1 cellular context compared by ENCODE assay signal in the genomic region with DNA sequence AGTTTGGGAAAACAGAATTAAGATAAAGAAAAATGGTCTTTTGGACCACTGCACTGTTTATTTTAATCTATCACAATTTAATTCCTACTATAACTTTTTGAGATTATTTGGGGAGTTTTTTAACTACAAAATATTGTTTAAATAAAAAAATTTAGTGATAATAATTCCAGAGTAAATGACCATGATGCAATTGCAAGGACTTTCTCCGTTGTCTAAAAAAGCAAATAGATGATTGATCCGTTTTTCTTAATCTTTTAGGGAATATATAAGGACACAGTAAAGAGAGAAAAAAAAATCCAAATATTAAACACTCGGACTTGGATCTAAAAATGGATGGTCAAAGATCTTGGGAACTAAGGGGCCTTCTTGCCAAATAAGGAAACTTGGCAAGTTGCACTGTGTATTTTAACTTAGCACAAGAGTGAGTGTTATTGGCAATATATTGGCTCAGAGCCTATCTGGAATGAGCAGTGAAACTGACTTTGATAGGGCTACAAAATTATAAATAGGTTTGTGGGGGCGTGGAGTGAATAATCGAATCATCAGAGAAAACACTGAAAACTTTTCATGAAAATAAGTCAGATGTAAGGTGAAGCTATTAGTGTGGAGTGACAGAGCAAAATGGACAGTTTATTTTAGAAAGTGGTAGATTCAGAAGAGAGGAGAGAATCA.
TF ChIP-seq lines count a peak whose summit lies in the region.

No MANE protein-coding gene starts in this region.

TF ChIP-seq in GM23338, 12 proteins besides CTCF, POLR2A, EP300 and RAD21 (continued from another document):
- TF ChIP-seq, protein P1, sequence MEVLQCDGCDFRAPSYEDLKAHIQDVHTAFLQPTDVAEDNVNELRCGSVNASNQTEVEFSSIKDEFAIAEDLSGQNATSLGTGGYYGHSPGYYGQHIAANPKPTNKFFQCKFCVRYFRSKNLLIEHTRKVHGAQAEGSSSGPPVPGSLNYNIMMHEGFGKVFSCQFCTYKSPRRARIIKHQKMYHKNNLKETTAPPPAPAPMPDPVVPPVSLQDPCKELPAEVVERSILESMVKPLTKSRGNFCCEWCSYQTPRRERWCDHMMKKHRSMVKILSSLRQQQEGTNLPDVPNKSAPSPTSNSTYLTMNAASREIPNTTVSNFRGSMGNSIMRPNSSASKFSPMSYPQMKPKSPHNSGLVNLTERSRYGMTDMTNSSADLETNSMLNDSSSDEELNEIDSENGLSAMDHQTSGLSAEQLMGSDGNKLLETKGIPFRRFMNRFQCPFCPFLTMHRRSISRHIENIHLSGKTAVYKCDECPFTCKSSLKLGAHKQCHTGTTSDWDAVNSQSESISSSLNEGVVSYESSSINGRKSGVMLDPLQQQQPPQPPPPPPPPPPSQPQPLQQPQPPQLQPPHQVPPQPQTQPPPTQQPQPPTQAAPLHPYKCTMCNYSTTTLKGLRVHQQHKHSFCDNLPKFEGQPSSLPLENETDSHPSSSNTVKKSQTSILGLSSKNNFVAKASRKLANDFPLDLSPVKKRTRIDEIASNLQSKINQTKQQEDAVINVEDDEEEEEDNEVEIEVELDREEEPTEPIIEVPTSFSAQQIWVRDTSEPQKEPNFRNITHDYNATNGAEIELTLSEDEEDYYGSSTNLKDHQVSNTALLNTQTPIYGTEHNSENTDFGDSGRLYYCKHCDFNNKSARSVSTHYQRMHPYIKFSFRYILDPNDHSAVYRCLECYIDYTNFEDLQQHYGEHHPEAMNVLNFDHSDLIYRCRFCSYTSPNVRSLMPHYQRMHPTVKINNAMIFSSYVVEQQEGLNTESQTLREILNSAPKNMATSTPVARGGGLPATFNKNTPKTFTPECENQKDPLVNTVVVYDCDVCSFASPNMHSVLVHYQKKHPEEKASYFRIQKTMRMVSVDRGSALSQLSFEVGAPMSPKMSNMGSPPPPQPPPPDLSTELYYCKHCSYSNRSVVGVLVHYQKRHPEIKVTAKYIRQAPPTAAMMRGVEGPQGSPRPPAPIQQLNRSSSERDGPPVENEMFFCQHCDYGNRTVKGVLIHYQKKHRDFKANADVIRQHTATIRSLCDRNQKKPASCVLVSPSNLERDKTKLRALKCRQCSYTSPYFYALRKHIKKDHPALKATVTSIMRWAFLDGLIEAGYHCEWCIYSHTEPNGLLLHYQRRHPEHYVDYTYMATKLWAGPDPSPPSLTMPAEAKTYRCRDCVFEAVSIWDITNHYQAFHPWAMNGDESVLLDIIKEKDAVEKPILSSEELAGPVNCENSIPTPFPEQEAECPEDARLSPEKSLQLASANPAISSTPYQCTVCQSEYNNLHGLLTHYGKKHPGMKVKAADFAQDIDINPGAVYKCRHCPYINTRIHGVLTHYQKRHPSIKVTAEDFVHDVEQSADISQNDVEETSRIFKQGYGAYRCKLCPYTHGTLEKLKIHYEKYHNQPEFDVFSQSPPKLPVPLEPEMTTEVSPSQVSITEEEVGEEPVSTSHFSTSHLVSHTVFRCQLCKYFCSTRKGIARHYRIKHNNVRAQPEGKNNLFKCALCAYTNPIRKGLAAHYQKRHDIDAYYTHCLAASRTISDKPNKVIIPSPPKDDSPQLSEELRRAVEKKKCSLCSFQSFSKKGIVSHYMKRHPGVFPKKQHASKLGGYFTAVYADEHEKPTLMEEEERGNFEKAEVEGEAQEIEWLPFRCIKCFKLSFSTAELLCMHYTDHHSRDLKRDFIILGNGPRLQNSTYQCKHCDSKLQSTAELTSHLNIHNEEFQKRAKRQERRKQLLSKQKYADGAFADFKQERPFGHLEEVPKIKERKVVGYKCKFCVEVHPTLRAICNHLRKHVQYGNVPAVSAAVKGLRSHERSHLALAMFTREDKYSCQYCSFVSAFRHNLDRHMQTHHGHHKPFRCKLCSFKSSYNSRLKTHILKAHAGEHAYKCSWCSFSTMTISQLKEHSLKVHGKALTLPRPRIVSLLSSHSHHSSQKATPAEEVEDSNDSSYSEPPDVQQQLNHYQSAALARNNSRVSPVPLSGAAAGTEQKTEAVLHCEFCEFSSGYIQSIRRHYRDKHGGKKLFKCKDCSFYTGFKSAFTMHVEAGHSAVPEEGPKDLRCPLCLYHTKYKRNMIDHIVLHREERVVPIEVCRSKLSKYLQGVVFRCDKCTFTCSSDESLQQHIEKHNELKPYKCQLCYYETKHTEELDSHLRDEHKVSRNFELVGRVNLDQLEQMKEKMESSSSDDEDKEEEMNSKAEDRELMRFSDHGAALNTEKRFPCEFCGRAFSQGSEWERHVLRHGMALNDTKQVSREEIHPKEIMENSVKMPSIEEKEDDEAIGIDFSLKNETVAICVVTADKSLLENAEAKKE (CRISPR knock-in tag; IDR thresholded peaks at IDR 0.05) = no peak
- TF ChIP-seq JUNB (IDR thresholded peaks at IDR 0.05; ENCODE audit: unreplicated experiment) = no peak
- TF ChIP-seq NANOG (IDR thresholded peaks at IDR 0.05; ENCODE audit: borderline replicate concordance) = no peak
